Comparison of ENCODE assay signal across 13 cellular contexts in the genomic region with DNA sequence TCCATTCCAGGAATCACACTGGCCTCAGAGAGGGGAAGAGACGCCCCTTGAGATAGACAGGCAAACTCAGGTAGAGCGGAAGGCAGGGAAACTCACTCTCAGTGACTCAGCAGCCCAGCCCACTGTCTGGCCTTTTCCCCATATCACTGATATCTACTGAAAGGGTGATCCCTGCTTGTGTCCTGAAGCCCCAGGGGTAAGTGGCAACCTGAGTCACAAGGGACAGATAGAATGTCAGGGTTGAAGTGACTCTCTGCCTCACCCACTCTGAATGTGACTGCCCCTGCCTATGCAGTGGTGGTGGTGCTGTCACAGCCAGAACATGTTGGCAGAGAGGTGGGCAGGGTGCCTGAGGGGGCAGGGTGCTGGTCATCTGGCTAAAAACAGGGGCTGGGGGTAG.
A peak's percentile ranks its signal among the peaks of the same experiment; 100 is the strongest.
DNase-seq lines count a peak whose midpoint lies in the region; ATAC-seq, FAIRE-seq and TF ChIP-seq lines count a peak whose summit lies in the region.
"Had no signal": no experiment of that assay in that cellular context is flagged by ENCODE, and none has a peak within 500 bp of the region (broad histone marks: within the 10 kb centered on the region; RNA-seq: fewer than 3 reads in every experiment).

No MANE protein-coding gene starts in this region.

- no peaks in the 10 kb centered on the region for H3K27me3 ChIP-seq in IMR-90 (ENCODE audit: control insufficient read depth, insufficient read depth, low read length)
- no peaks in the 10 kb centered on the region for H3K27me3 ChIP-seq in H1 (replicated peaks in 1 of 4; ENCODE audit: control insufficient read depth in 3 of 4, extremely low read depth in 1 of 4, insufficient read depth in 3 of 4, low read length in 3 of 4)
- H3K27me3 ChIP-seq: neural progenitor cell had no signal

- peak overlapping the region; percentile 60 for H2AK9ac ChIP-seq in IMR-90 (replicated peaks; ENCODE audit: low read depth, low read length, poor library complexity)

- CTCF ChIA-PET in Calu3 (lab: Charles Lee) (interaction anchor here (0.6 kb wide), 1 partner anchor 53 kb away, joined by 5 read pairs; no protein-coding TSS in a partner anchor), IMR-90 (lab: Yijun Ruan, JAX) (no interaction called here), H1 (lab: Charles Lee; ENCODE audit: partially characterized antibody) (no interaction called here)

- peaks cover 16% of the 10 kb centered on the region for H3K36me3 Mint-ChIP-seq in Calu3 (ENCODE audit: insufficient read depth, unreplicated experiment)
- H3K36me3 Mint-ChIP-seq: neural progenitor cell had no signal

- peaks cover 75% of the 10 kb centered on the region for H3K4me1 Mint-ChIP-seq in Calu3 (ENCODE audit: low read depth, unreplicated experiment)
- H3K4me1 Mint-ChIP-seq: central memory CD8-positive, alpha-beta T cell had no signal

- POLR2A ChIA-PET in IMR-90 (lab: Charles Lee; ENCODE audit: unreplicated experiment) (no interaction called here), H1 (lab: Charles Lee; ENCODE audit: partially characterized antibody) (no interaction called here)

- in situ Hi-C loops in IMR-90 (cut with MboI; ENCODE audit: low sequenced_read_pairs), result no loop called here

- no peaks in the 10 kb centered on the region for H3K27me3 Mint-ChIP-seq in Calu3 (ENCODE audit: unreplicated experiment)
- H3K27me3 Mint-ChIP-seq: central memory CD8-positive, alpha-beta T cell had no signal

- H3K4me3 ChIP-seq in IMR-90 (ENCODE audit: insufficient read depth, low read depth, low read length) (no peak overlapping the region), H1 (ENCODE audit: extremely low read depth in 1 of 4, insufficient read depth in 2 of 4, low read depth in 3 of 4, low read length in 4 of 4) (no peak overlapping the region), mucosa of descending colon (no peak overlapping the region)
- H3K4me3 ChIP-seq: neural progenitor cell had no signal

- H3K23me2 ChIP-seq in H1 (ENCODE audit: low read depth, low read length), result peaks cover 2% of the 10 kb centered on the region; the same call in 1 of the 2 replicates

- peak; percentile 61 for DNase-seq in Calu3
- DNase-seq in IMR-90, result no peak
- DNase-seq in H1 (ENCODE audit: low read depth in 1 of 2, low spot score in 2 of 2), result no peak
- DNase-seq in mucosa of descending colon, result no peak
- DNase-seq in NCI-H1105 (lab: John Stamatoyannopoulos, UW), result no peak
- no peak for DNase-seq in stimulated activated naive CD4-positive, alpha-beta T cell treated with Interleukin-2 at 50 U/mL for 16 hours (lab: John Stamatoyannopoulos, UW)
- DNase-seq: H7, SHP77 treated with DMSO at 0.1 percent for 48 hours had no signal

- H3K9me1 ChIP-seq in IMR-90 (ENCODE audit: insufficient read depth, low read length), result peaks cover 8% of the 10 kb centered on the region

- peak overlapping the region; percentile 87 for H3K27ac Mint-ChIP-seq in Calu3 (ENCODE audit: unreplicated experiment)

- H2AFZ ChIP-seq in IMR-90 (replicated peaks; ENCODE audit: low read length, poor library complexity), result peak overlapping the region; percentile 69
- no peak overlapping the region for H2AFZ ChIP-seq in H1 (ENCODE audit: low read length)
- H2AFZ ChIP-seq: neural progenitor cell had no signal

- H3K4me3 Mint-ChIP-seq in Calu3 (ENCODE audit: low read depth, unreplicated experiment), result no peak overlapping the region
- H3K4me3 Mint-ChIP-seq: central memory CD8-positive, alpha-beta T cell; neural progenitor cell had no signal

- peak overlapping the region; percentile 48; the same call in 1 of the 2 replicates for H2BK20ac ChIP-seq in IMR-90 (ENCODE audit: low read depth, low read length)
- H2BK20ac ChIP-seq in H1 (ENCODE audit: low read length), result peak overlapping the region; percentile 8; the same call in 1 of the 2 replicates

- H3K9me3 ChIP-seq in IMR-90 (ENCODE audit: control insufficient read depth, insufficient read depth, low read length) (no peaks in the 10 kb centered on the region), H1 (ENCODE audit: insufficient read depth in 2 of 2, low read depth in 1 of 2, low read length in 1 of 2) (no peaks in the 10 kb centered on the region), mucosa of descending colon (no peaks in the 10 kb centered on the region)

- no peak overlapping the region for H3K23ac ChIP-seq in IMR-90 (ENCODE audit: low read depth, low read length)
- H3K23ac ChIP-seq in H1 (ENCODE audit: insufficient read length), result no peak overlapping the region

- no CpG with 5 or more reads among the region's 2 CpGs for WGBS in IMR-90 (ENCODE audit: extremely low coverage in 2 of 2, insufficient read length in 1 of 2), 2 experiments
- 74% methylated on average over 2 of the region's 2 CpGs; no CpG with 5 or more reads in 1 of the 2 experiments for WGBS in H1 (ENCODE audit: extremely low coverage in 1 of 2, insufficient coverage in 1 of 2, insufficient read length in 1 of 2, insufficient replicate concordance in 2 of 2, low coverage in 1 of 2, low lambda C conversion rate in 2 of 2, missing lambda C conversion rate in 1 of 2), 2 experiments

- no peak overlapping the region for H3K56ac ChIP-seq in IMR-90 (ENCODE audit: extremely low read depth, insufficient read depth, low read length)
- H3K56ac ChIP-seq in H1 (replicated peaks; ENCODE audit: insufficient read length, low read depth, low read length), result no peak overlapping the region

- H3K27ac ChIP-seq in IMR-90 (ENCODE audit: insufficient read depth, low read length) (no peak overlapping the region), H1 (ENCODE audit: low read depth, low read length) (no peak overlapping the region)
- H3K27ac ChIP-seq: neural progenitor cell had no signal

- no peak overlapping the region for H4K5ac ChIP-seq in IMR-90 (ENCODE audit: low read depth, low read length)
- H4K5ac ChIP-seq in H1 (ENCODE audit: insufficient read length, low read depth, low read length), result no peak overlapping the region

- TF ChIP-seq CTCF in Calu3 (IDR thresholded peaks at IDR 0.05; ENCODE audit: unreplicated experiment), result no peak
- TF ChIP-seq CTCF in IMR-90 (conservative IDR thresholded peaks at IDR 0.05; ENCODE audit: low read depth, low read length), result no peak
- no peak for TF ChIP-seq CTCF in H1 (IDR thresholded peaks at IDR 0.05; ENCODE audit: control extremely low read depth in 1 of 3, insufficient read depth in 1 of 3, low read depth in 1 of 3, low read length in 3 of 3)
- no peak for TF ChIP-seq CTCF in mucosa of descending colon (IDR thresholded peaks at IDR 0.05)

- H3K4me1 ChIP-seq in IMR-90 (ENCODE audit: control insufficient read depth, insufficient read depth, low read length), result peaks cover 12% of the 10 kb centered on the region
- H3K4me1 ChIP-seq in H1 (replicated peaks in 1 of 4; ENCODE audit: control insufficient read depth in 3 of 4, insufficient read depth in 4 of 4, low read length in 3 of 4), result peaks cover 2 to 12% (median 6%) of the 10 kb centered on the region in 4 experiments; a peak in 4 of 7 replicates
- no peaks in the 10 kb centered on the region for H3K4me1 ChIP-seq in mucosa of descending colon (ENCODE audit: low read depth)

- intact Hi-C loops in Calu3 (cut with micrococcal nuclease; ENCODE audit: unreplicated experiment), result no loop called here
- intact Hi-C loops in IMR-90 (cut with micrococcal nuclease), result no loop called here
- intact Hi-C loops in mucosa of descending colon (cut with DNase I, micrococcal nuclease), result no loop called here

- no peak for TF ChIP-seq RAD21 in IMR-90 (IDR thresholded peaks at IDR 0.05; ENCODE audit: low read length)
- no peak for TF ChIP-seq RAD21 in H1 (IDR thresholded peaks at IDR 0.05 in 1 of 2, conservative IDR thresholded peaks at IDR 0.05 in 1 of 2; ENCODE audit: low read depth in 2 of 2, low read length in 2 of 2)

- ATAC-seq in IMR-90 (ENCODE audit: low read depth) (no peak), mucosa of descending colon (peak; percentile 43), GM18873 (IDR thresholded peaks at IDR 0.05; ENCODE audit: low FRiP score, unreplicated experiment) (no peak), GM21367 (IDR thresholded peaks at IDR 0.05; ENCODE audit: unreplicated experiment) (no peak)

- BruUV-seq in Calu3 (replicated peaks; lab: Mats Ljungman, UMichigan) (no TSS peak), IMR-90 (replicated peaks; lab: Mats Ljungman, UMichigan) (no TSS peak)

- H2BK12ac ChIP-seq in H1 (ENCODE audit: low read depth, low read length), result no peak overlapping the region; the same call in 1 of the 2 replicates

- H2BK15ac ChIP-seq in IMR-90 (ENCODE audit: low read depth, low read length), result peak overlapping the region; percentile 55; the same call in 1 of the 3 replicates
- no peak overlapping the region for H2BK15ac ChIP-seq in H1 (ENCODE audit: low read length)

- H3K79me2 ChIP-seq in H1 (ENCODE audit: control insufficient read depth in 1 of 2, insufficient read depth in 2 of 2, low read length in 2 of 2), result no peaks in the 10 kb centered on the region

- no peak overlapping the region for H2BK5ac ChIP-seq in IMR-90 (ENCODE audit: low read depth, low read length, poor library complexity, severe bottlenecking)
- H2BK5ac ChIP-seq in H1 (ENCODE audit: low read depth, low read length), result no peak overlapping the region

- H3K18ac ChIP-seq in IMR-90 (ENCODE audit: low read depth, low read length) (0 out of 2 replicates have a peak overlapping the region, but pooled peaks have one; percentile 0), H1 (ENCODE audit: extremely low read depth, low read length) (no peak overlapping the region; the same call in 1 of the 2 replicates)

- H2BK120ac ChIP-seq in IMR-90 (ENCODE audit: low read depth, low read length) (peak overlapping the region; percentile 72), H1 (replicated peaks; ENCODE audit: low read depth, low read length) (no peak overlapping the region)

- no peaks in the 10 kb centered on the region for H3K9me3 Mint-ChIP-seq in Calu3 (ENCODE audit: low read depth, unreplicated experiment)
- H3K9me3 Mint-ChIP-seq: central memory CD8-positive, alpha-beta T cell; neural progenitor cell had no signal

- H3K9ac ChIP-seq in IMR-90 (ENCODE audit: low read depth, low read length), result no peak overlapping the region
- no peak overlapping the region for H3K9ac ChIP-seq in H1 (replicated peaks in 1 of 4; ENCODE audit: extremely low read depth in 1 of 4, low read depth in 3 of 4, low read length in 3 of 4)
- H3K9ac ChIP-seq: neural progenitor cell had no signal

- H4K20me1 ChIP-seq in IMR-90 (ENCODE audit: insufficient read depth, low read length), result no peaks in the 10 kb centered on the region
- no peaks in the 10 kb centered on the region for H4K20me1 ChIP-seq in H1 (replicated peaks in 1 of 2; ENCODE audit: control insufficient read depth in 1 of 2, insufficient read depth in 2 of 2, low read length in 2 of 2)

- TF ChIP-seq EP300 in H1 (IDR thresholded peaks at IDR 0.05; ENCODE audit: borderline replicate concordance in 1 of 2, low read depth in 2 of 2, low read length in 2 of 2), result no peak

- TF ChIP-seq POLR2A in IMR-90 (IDR thresholded peaks at IDR 0.05; ENCODE audit: low read depth, low read length) (no peak), H1 (IDR thresholded peaks at IDR 0.05; ENCODE audit: control extremely low read depth in 1 of 2, low read depth in 2 of 2, low read length in 2 of 2) (no peak)

- H3K4ac ChIP-seq in IMR-90 (ENCODE audit: low read depth, low read length) (peak overlapping the region; percentile 44), H1 (replicated peaks; ENCODE audit: insufficient read length, low read depth, low read length) (no peak overlapping the region)

- H3K79me1 ChIP-seq in IMR-90 (ENCODE audit: low read depth in 1 of 2, low read length in 2 of 2), result no peaks in the 10 kb centered on the region
- no peaks in the 10 kb centered on the region for H3K79me1 ChIP-seq in H1 (ENCODE audit: low read depth, low read length)

- H3K36me3 ChIP-seq in IMR-90 (ENCODE audit: control insufficient read depth, insufficient read depth, low read length), result no peaks in the 10 kb centered on the region
- H3K36me3 ChIP-seq in H1 (ENCODE audit: control insufficient read depth in 2 of 4, insufficient read depth in 4 of 4, low read length in 3 of 4), result no peaks in the 10 kb centered on the region
- H3K36me3 ChIP-seq in mucosa of descending colon (ENCODE audit: low read depth), result no peaks in the 10 kb centered on the region
- H3K36me3 ChIP-seq: neural progenitor cell had no signal

- H4K91ac ChIP-seq in IMR-90 (ENCODE audit: insufficient read depth, low read depth, low read length) (peak overlapping the region; percentile 76), H1 (replicated peaks; ENCODE audit: insufficient read length, low read length) (no peak overlapping the region)

- peak overlapping the region; percentile 65 for H3K14ac ChIP-seq in IMR-90 (replicated peaks; ENCODE audit: low read depth, low read length)
- H3K14ac ChIP-seq in H1 (ENCODE audit: insufficient read length), result no peak overlapping the region

- H4K8ac ChIP-seq in IMR-90 (ENCODE audit: low read depth in 2 of 2, low read length in 2 of 2), result peak overlapping the region in 1 of 2 experiments; percentile 9; a peak in 1 of 4 replicates
- no peak overlapping the region for H4K8ac ChIP-seq in H1 (ENCODE audit: extremely low read depth, insufficient read depth, low read length)

- no peak for FAIRE-seq in H1 (lab: Jason Lieb, UNC)
- FAIRE-seq: islet of Langerhans had no signal

- H2AK5ac ChIP-seq in IMR-90 (ENCODE audit: low read depth, low read length), result peak overlapping the region; percentile 82
- H2AK5ac ChIP-seq in H1 (ENCODE audit: low read depth, low read length), result no peak overlapping the region

- H3K4me2 ChIP-seq in IMR-90 (ENCODE audit: low read depth, low read length) (no peak overlapping the region), H1 (ENCODE audit: insufficient read depth in 1 of 2, low read depth in 2 of 2, low read length in 2 of 2) (no peak overlapping the region)
- H3K4me2 ChIP-seq: neural progenitor cell had no signal

- dilution Hi-C loops in IMR-90 (cut with HindIII; ENCODE audit: low sequenced_read_pairs, unreplicated experiment), result no loop called here
